ENCODE assay signal across 22 cellular contexts in genomic region chr1:63960326-63960725, GRCh38.
DNase-seq lines count a peak whose midpoint lies in the region; ATAC-seq and TF ChIP-seq lines count a peak whose summit lies in the region.
"Had no signal": no experiment of that assay in that cellular context is flagged by ENCODE, and none has a peak within 500 bp of the region (broad histone marks: within the 10 kb centered on the region; RNA-seq: fewer than 3 reads in every experiment).

No MANE protein-coding gene starts in this region.

- H2AFZ ChIP-seq in mammary epithelial cell (ENCODE audit: low read depth, low read length) (no peak overlapping the region), mesenchymal stem cell (ENCODE audit: low read depth, low read length) (no peak overlapping the region)

- H3K4me2 ChIP-seq in mammary epithelial cell (ENCODE audit: insufficient read depth, low read depth, low read length) (no peak overlapping the region), mesenchymal stem cell (ENCODE audit: low read length, poor library complexity, severe bottlenecking) (no peak overlapping the region)

- H3K27me3 ChIP-seq in mammary epithelial cell (ENCODE audit: insufficient read depth, low read length) (no peaks in the 10 kb centered on the region), mesenchymal stem cell (ENCODE audit: control insufficient read depth in 1 of 2, insufficient read depth in 1 of 2, low read length in 2 of 2) (no peaks in the 10 kb centered on the region)

- dilution Hi-C loops in mammary epithelial cell (cut with HindIII; ENCODE audit: low sequenced_read_pairs): no loop called here

- H2AK5ac ChIP-seq in mesenchymal stem cell (ENCODE audit: low read length, severe bottlenecking): no peak overlapping the region

- no peak overlapping the region for H2BK12ac ChIP-seq in mesenchymal stem cell (ENCODE audit: low read length in 2 of 2)

- no peaks in the 10 kb centered on the region for H4K20me1 ChIP-seq in mammary epithelial cell (ENCODE audit: insufficient read depth, low read length)

- peaks cover 5% of the 10 kb centered on the region for H3K36me3 Mint-ChIP-seq in MCF 10A (ENCODE audit: insufficient read depth, unreplicated experiment)
- no peaks in the 10 kb centered on the region for H3K36me3 Mint-ChIP-seq in activated CD4-positive, alpha-beta T cell treated with anti-CD3 and anti-CD28 coated beads for 36 hours (ENCODE audit: low read depth)
- H3K36me3 Mint-ChIP-seq: CD4-positive, alpha-beta memory T cell; IgD-negative memory B cell had no signal

- H3K18ac ChIP-seq in mesenchymal stem cell (ENCODE audit: low read depth in 1 of 2, low read length in 2 of 2): no peak overlapping the region

- CTCF ChIA-PET in MCF 10A (lab: Yijun Ruan, JAX): interaction anchor here (1.6 to 2.5 kb wide), 2 partner anchors 14 to 26 kb away, joined by 5 to 10 read pairs; no protein-coding TSS in a partner anchor
- CTCF ChIA-PET in mammary epithelial cell (lab: Charles Lee; ENCODE audit: low non-redundant PET): no interaction called here
- CTCF ChIA-PET in activated CD4-positive, alpha-beta T cell treated with anti-CD3 and anti-CD28 coated beads for 36 hours (lab: Charles Lee): no interaction called here

- H4K8ac ChIP-seq in mesenchymal stem cell (ENCODE audit: low read length): no peak overlapping the region

- H3K23ac ChIP-seq in mesenchymal stem cell (ENCODE audit: low read length in 2 of 2): no peak overlapping the region

- POLR2A ChIA-PET in MCF 10A (lab: Yijun Ruan, JAX): interaction anchor here (0.8 kb wide), 1 partner anchor 9 kb away, joined by 4 read pairs; no protein-coding TSS in a partner anchor
- POLR2A ChIA-PET in activated CD4-positive, alpha-beta T cell treated with anti-CD3 and anti-CD28 coated beads for 36 hours (lab: Charles Lee): no interaction called here

- peaks cover 11% of the 10 kb centered on the region for H3K79me2 ChIP-seq in mammary epithelial cell (ENCODE audit: insufficient read depth, low read length)

- H3K4me3 Mint-ChIP-seq in MCF 10A (ENCODE audit: unreplicated experiment): no peak overlapping the region
- no peak overlapping the region for H3K4me3 Mint-ChIP-seq in activated CD4-positive, alpha-beta T cell treated with anti-CD3 and anti-CD28 coated beads for 36 hours
- H3K4me3 Mint-ChIP-seq: CD4-positive, alpha-beta memory T cell; H9 had no signal

- H3K79me1 ChIP-seq in mesenchymal stem cell (replicated peaks; ENCODE audit: low read length, poor library complexity, severe bottlenecking): peaks cover 8% of the 10 kb centered on the region

- no peak overlapping the region for H3K4ac ChIP-seq in mesenchymal stem cell (ENCODE audit: low read depth in 1 of 2, low read length in 2 of 2)

- H2BK5ac ChIP-seq in mesenchymal stem cell (ENCODE audit: low read depth, low read length, poor library complexity, severe bottlenecking): no peak overlapping the region

- TF ChIP-seq CTCF in MCF 10A (IDR thresholded peaks at IDR 0.05; ENCODE audit: unreplicated experiment) (no peak), mammary epithelial cell (conservative IDR thresholded peaks at IDR 0.05 in 1 of 2, IDR thresholded peaks at IDR 0.05 in 1 of 2; ENCODE audit: extremely low read depth in 1 of 2, insufficient read depth in 1 of 2, low read depth in 1 of 2, low read length in 2 of 2) (no peak)

- H3K9me3 ChIP-seq in mammary epithelial cell (replicated peaks; ENCODE audit: insufficient read depth, low read length) (no peaks in the 10 kb centered on the region), mesenchymal stem cell (ENCODE audit: control insufficient read depth, low read length) (peaks cover 8% of the 10 kb centered on the region)

- DNase-seq in MCF 10A (ENCODE audit: unreplicated experiment) (peak; percentile 61), mammary epithelial cell (no peak), fibroblast of gingiva (ENCODE audit: low read depth) (peak; percentile 84), mesenchymal stem cell (peak; percentile 54), skeletal muscle cell (ENCODE audit: low read depth) (peak; percentile 47), T1000 (lab: John Stamatoyannopoulos, UW) (no peak), NCI-H446 treated with DMSO at 0.1 percent for 48 hours (lab: John Stamatoyannopoulos, UW) (no peak)
- DNase-seq in activated CD4-positive, alpha-beta T cell treated with anti-CD3 and anti-CD28 coated beads for 36 hours: no peak
- DNase-seq: CD4-positive, alpha-beta memory T cell; GF-D8; H9; Karpas-422; MM.1S; NCI-H1092; NCI-H2081 treated with DMSO at 0.1 percent for 48 hours; NCI-H2227 treated with DMSO at 0.1 percent for 48 hours; NCI-H524; PC-3; SIG-M5 had no signal

- H3K9ac ChIP-seq in mammary epithelial cell (ENCODE audit: insufficient read depth, low read length): no peak overlapping the region
- no peak overlapping the region for H3K9ac ChIP-seq in mesenchymal stem cell (ENCODE audit: low read length)

- H3K14ac ChIP-seq in mesenchymal stem cell (ENCODE audit: low read length in 2 of 2): no peak overlapping the region

- BruUV-seq in MCF 10A (replicated peaks; lab: Mats Ljungman, UMichigan) (no TSS peak), mammary epithelial cell (replicated peaks; lab: Mats Ljungman, UMichigan) (no TSS peak)

- no peak overlapping the region for H2BK120ac ChIP-seq in mesenchymal stem cell (ENCODE audit: low read depth, low read length)

- H3K27me3 Mint-ChIP-seq in MCF 10A (ENCODE audit: insufficient read depth, unreplicated experiment): no peaks in the 10 kb centered on the region
- peaks cover 7% of the 10 kb centered on the region for H3K27me3 Mint-ChIP-seq in activated CD4-positive, alpha-beta T cell treated with anti-CD3 and anti-CD28 coated beads for 36 hours

- no peaks in the 10 kb centered on the region for H3K4me1 Mint-ChIP-seq in MCF 10A (ENCODE audit: insufficient read depth, unreplicated experiment)
- no peaks in the 10 kb centered on the region for H3K4me1 Mint-ChIP-seq in activated CD4-positive, alpha-beta T cell treated with anti-CD3 and anti-CD28 coated beads for 36 hours
- H3K4me1 Mint-ChIP-seq: CD4-positive, alpha-beta memory T cell; IgD-negative memory B cell had no signal

- 100% methylated on average over 5 of the region's 5 CpGs for whole genome bisulfite sequencing in mammary epithelial cell (ENCODE audit: low coverage, missing lambda C conversion rate)
- WGBS in mesenchymal stem cell: 87% methylated on average over 4 of the region's 5 CpGs

- intact Hi-C loops in MCF 10A (cut with micrococcal nuclease): no loop called here
- intact Hi-C loops in mammary epithelial cell (cut with micrococcal nuclease): no loop called here
- intact Hi-C loops in activated CD4-positive, alpha-beta T cell treated with anti-CD3 and anti-CD28 coated beads for 36 hours (cut with DNase I, micrococcal nuclease): no loop called here

- H3K9me3 Mint-ChIP-seq in MCF 10A (ENCODE audit: unreplicated experiment): peaks cover 6% of the 10 kb centered on the region
- peaks cover 9% of the 10 kb centered on the region for H3K9me3 Mint-ChIP-seq in activated CD4-positive, alpha-beta T cell treated with anti-CD3 and anti-CD28 coated beads for 36 hours (ENCODE audit: low read depth)
- H3K9me3 Mint-ChIP-seq: H9 had no signal

- no peak overlapping the region for H4K91ac ChIP-seq in mesenchymal stem cell (ENCODE audit: low read length)

- no peak overlapping the region for H3K27ac Mint-ChIP-seq in MCF 10A (ENCODE audit: low read depth, unreplicated experiment)
- no peak overlapping the region for H3K27ac Mint-ChIP-seq in activated CD4-positive, alpha-beta T cell treated with anti-CD3 and anti-CD28 coated beads for 36 hours
- H3K27ac Mint-ChIP-seq: CD4-positive, alpha-beta memory T cell; H9; IgD-negative memory B cell had no signal

- ATAC-seq in activated CD4-positive, alpha-beta T cell treated with anti-CD3 and anti-CD28 coated beads for 36 hours: no peak
- ATAC-seq: PC-3 had no signal

- H2BK15ac ChIP-seq in mesenchymal stem cell (ENCODE audit: low read depth, poor library complexity, severe bottlenecking): no peak overlapping the region

- H3K36me3 ChIP-seq in mammary epithelial cell (ENCODE audit: insufficient read depth, low read length): no peaks in the 10 kb centered on the region
- peaks cover 0 to 4% of the 10 kb centered on the region in 2 experiments for H3K36me3 ChIP-seq in mesenchymal stem cell (ENCODE audit: control insufficient read depth in 1 of 2, insufficient read depth in 2 of 2, low read depth in 1 of 2, low read length in 2 of 2)

- in situ Hi-C loops in mammary epithelial cell (cut with MboI; ENCODE audit: low sequenced_read_pairs in 2 of 2): no loop called here

- H3K4me3 ChIP-seq in mammary epithelial cell (replicated peaks in 1 of 3; ENCODE audit: insufficient read depth in 1 of 3, low read depth in 2 of 3, low read length in 3 of 3): no peak overlapping the region
- no peak overlapping the region for H3K4me3 ChIP-seq in mesenchymal stem cell (ENCODE audit: insufficient read depth in 1 of 2, low read depth in 1 of 2, low read length in 2 of 2)
- H3K4me3 ChIP-seq in skeletal muscle cell (ENCODE audit: low read depth, low read length): no peak overlapping the region

- no peak overlapping the region for H3K27ac ChIP-seq in mammary epithelial cell (ENCODE audit: insufficient read depth, low read depth, low read length)
- H3K27ac ChIP-seq in mesenchymal stem cell (ENCODE audit: low read length, poor library complexity, severe bottlenecking): no peak overlapping the region
- H3K27ac ChIP-seq: HL-60, RWPE1 had no signal

- H3K4me1 ChIP-seq in mammary epithelial cell (ENCODE audit: insufficient read depth, low read length): no peaks in the 10 kb centered on the region
- peaks cover 2% of the 10 kb centered on the region for H3K4me1 ChIP-seq in mesenchymal stem cell (ENCODE audit: control insufficient read depth, insufficient read depth, low read depth, low read length)

Comparison
In these comparisons a context has a peak if more than half of its experiments do, and no peak if none do; other contexts are left out.
1. DNase-seq: peak in MCF 10A (single experiment), fibroblast of gingiva (single experiment), mesenchymal stem cell (single experiment) and skeletal muscle cell (single experiment); none in mammary epithelial cell (single experiment), T1000 (single experiment), activated CD4-positive, alpha-beta T cell treated with anti-CD3 and anti-CD28 coated beads for 36 hours (single experiment) and NCI-H446 treated with DMSO at 0.1 percent for 48 hours (single experiment).